In genomic region chr11:115645631-115646271, GRCh38 we compare ENCODE assay signal across 15 cellular contexts.
DNase-seq lines count a peak whose midpoint lies in the region; ATAC-seq, FAIRE-seq and TF ChIP-seq lines count a peak whose summit lies in the region.
"Had no signal": no experiment of that assay in that cellular context is flagged by ENCODE, and none has a peak within 500 bp of the region (broad histone marks: within the 10 kb centered on the region; RNA-seq: fewer than 3 reads in every experiment).

No MANE protein-coding gene starts in this region.

- no peaks in the 10 kb centered on the region for H3K79me1 ChIP-seq in H1 (ENCODE audit: low read depth, low read length)

- no peak overlapping the region for H2AK5ac ChIP-seq in H1 (ENCODE audit: low read depth, low read length)

- H3K4me3 ChIP-seq in SK-N-SH (ENCODE audit: low read depth in 2 of 2, low read length in 1 of 2) (no peak overlapping the region), H1 (ENCODE audit: extremely low read depth in 1 of 4, insufficient read depth in 2 of 4, low read depth in 3 of 4, low read length in 4 of 4) (peak overlapping the region in 2 of 4 experiments; percentile 8 to 24; a peak in 3 of 8 replicates), testis (peak overlapping the region; percentile 24 to 25), esophagus squamous epithelium (no peak overlapping the region)
- H3K4me3 ChIP-seq: body of pancreas, gastroesophageal sphincter, psoas muscle had no signal

- H4K5ac ChIP-seq in H1 (ENCODE audit: insufficient read length, low read depth, low read length): no peak overlapping the region

- H2AFZ ChIP-seq in SK-N-SH (ENCODE audit: low read depth): no peak overlapping the region
- peak overlapping the region; percentile 97 for H2AFZ ChIP-seq in H1 (ENCODE audit: low read length)

- no peaks in the 10 kb centered on the region for H3K79me2 ChIP-seq in SK-N-SH (ENCODE audit: insufficient read depth)
- no peaks in the 10 kb centered on the region for H3K79me2 ChIP-seq in H1 (ENCODE audit: control insufficient read depth in 1 of 2, insufficient read depth in 2 of 2, low read length in 2 of 2)

- peak overlapping the region; percentile 8; the same call in 1 of the 2 replicates for H2BK15ac ChIP-seq in H1 (ENCODE audit: low read length)

- no peak overlapping the region for H4K91ac ChIP-seq in H1 (replicated peaks; ENCODE audit: insufficient read length, low read length)

- TF ChIP-seq POLR2A in H1 (IDR thresholded peaks at IDR 0.05; ENCODE audit: control extremely low read depth in 1 of 2, low read depth in 2 of 2, low read length in 2 of 2): no peak
- no peak for TF ChIP-seq POLR2A in testis (IDR thresholded peaks at IDR 0.05)
- no peak for TF ChIP-seq POLR2A in esophagus squamous epithelium (IDR thresholded peaks at IDR 0.05)

- intact Hi-C loops in testis (cut with DNase I; ENCODE audit: low total_unique reads) (no loop called here), esophagus squamous epithelium (cut with DNase I) (no loop called here)

- POLR2A ChIA-PET in SK-N-SH (lab: Yijun Ruan, JAX): no interaction called here
- POLR2A ChIA-PET in H1 (lab: Charles Lee; ENCODE audit: partially characterized antibody): interaction anchor here (1.2 kb wide), 1 partner anchor 140 kb away, joined by 4 read pairs; no protein-coding TSS in a partner anchor

- no peak overlapping the region for H3K23ac ChIP-seq in H1 (ENCODE audit: insufficient read length)

- H3K4me2 ChIP-seq in SK-N-SH (no peak overlapping the region), H1 (ENCODE audit: insufficient read depth in 1 of 2, low read depth in 2 of 2, low read length in 2 of 2) (peak overlapping the region; percentile 50 to 76)

- H3K4ac ChIP-seq in H1 (replicated peaks; ENCODE audit: insufficient read length, low read depth, low read length): no peak overlapping the region

- no peak overlapping the region for H3K56ac ChIP-seq in H1 (replicated peaks; ENCODE audit: insufficient read length, low read depth, low read length)

- H3F3A ChIP-seq in SK-N-SH (replicated peaks; ENCODE audit: insufficient read depth): no peaks in the 10 kb centered on the region

- H3K27ac ChIP-seq in SK-N-SH (ENCODE audit: low read depth in 2 of 2, low read length in 1 of 2) (no peak overlapping the region), H1 (ENCODE audit: low read depth, low read length) (no peak overlapping the region), layer of hippocampus (ENCODE audit: low read depth, low read length) (peak overlapping the region; percentile 50), testis (peak overlapping the region in 1 of 2 donors; percentile 3), esophagus squamous epithelium (no peak overlapping the region)
- H3K27ac ChIP-seq: body of pancreas, gastroesophageal sphincter, psoas muscle had no signal

- no peaks in the 10 kb centered on the region for H4K20me1 ChIP-seq in SK-N-SH (ENCODE audit: insufficient read depth)
- H4K20me1 ChIP-seq in H1 (replicated peaks in 1 of 2; ENCODE audit: control insufficient read depth in 1 of 2, insufficient read depth in 2 of 2, low read length in 2 of 2): no peaks in the 10 kb centered on the region

- H3K36me3 ChIP-seq in SK-N-SH (replicated peaks in 1 of 2; ENCODE audit: control insufficient read depth in 1 of 2, insufficient read depth in 2 of 2, low read length in 1 of 2): no peaks in the 10 kb centered on the region
- H3K36me3 ChIP-seq in H1 (ENCODE audit: control insufficient read depth in 2 of 4, insufficient read depth in 4 of 4, low read length in 3 of 4): no peaks in the 10 kb centered on the region
- no peaks in the 10 kb centered on the region for H3K36me3 ChIP-seq in testis (ENCODE audit: low read depth, missing control alignments)
- H3K36me3 ChIP-seq in esophagus squamous epithelium: no peaks in the 10 kb centered on the region
- H3K36me3 ChIP-seq: gastroesophageal sphincter had no signal

- H3K9me3 ChIP-seq in SK-N-SH (no peaks in the 10 kb centered on the region), H1 (ENCODE audit: insufficient read depth in 2 of 2, low read depth in 1 of 2, low read length in 1 of 2) (no peaks in the 10 kb centered on the region), testis (no peaks in the 10 kb centered on the region), esophagus squamous epithelium (no peaks in the 10 kb centered on the region)
- H3K9me3 ChIP-seq: body of pancreas, gastroesophageal sphincter, psoas muscle had no signal

- FAIRE-seq in H1 (lab: Jason Lieb, UNC): peak; percentile 63
- FAIRE-seq: RCC 7860 had no signal

- H3K9ac ChIP-seq in SK-N-SH (no peak overlapping the region), H1 (replicated peaks in 1 of 4; ENCODE audit: extremely low read depth in 1 of 4, low read depth in 3 of 4, low read length in 3 of 4) (no peak overlapping the region)

- WGBS in SK-N-SH (ENCODE audit: low lambda C conversion rate): 82% methylated on average over 22 of the region's 26 CpGs
- 65% methylated on average over 25 of the region's 26 CpGs; no CpG with 5 or more reads in 1 of the 2 experiments for WGBS in H1 (ENCODE audit: extremely low coverage in 1 of 2, insufficient coverage in 1 of 2, insufficient read length in 1 of 2, insufficient replicate concordance in 2 of 2, low coverage in 1 of 2, low lambda C conversion rate in 2 of 2, missing lambda C conversion rate in 1 of 2), 2 experiments
- 11 to 15% methylated on average over 24 to 26 of the region's 26 CpGs for WGBS in testis, 2 donors
- 65 to 84% methylated on average over 3 to 13 of the region's 26 CpGs for WGBS in esophagus squamous epithelium, 2 donors

- H3K27me3 ChIP-seq in SK-N-SH (ENCODE audit: insufficient read depth): no peaks in the 10 kb centered on the region; the same call in 1 of the 2 replicates
- H3K27me3 ChIP-seq in H1 (replicated peaks in 1 of 4; ENCODE audit: control insufficient read depth in 3 of 4, extremely low read depth in 1 of 4, insufficient read depth in 3 of 4, low read length in 3 of 4): no peaks in the 10 kb centered on the region; a peak in 1 of 7 replicates
- H3K27me3 ChIP-seq in layer of hippocampus (ENCODE audit: control insufficient read depth, insufficient read depth, low read length): peaks cover 2% of the 10 kb centered on the region
- no peaks in the 10 kb centered on the region for H3K27me3 ChIP-seq in testis
- H3K27me3 ChIP-seq in esophagus squamous epithelium: peaks cover 0 to 55% (median 0%) of the 10 kb centered on the region in 4 donors
- H3K27me3 ChIP-seq: body of pancreas had no signal

- CTCF ChIA-PET in SK-N-SH (lab: Yijun Ruan, JAX): no interaction called here
- CTCF ChIA-PET in H1 (lab: Charles Lee; ENCODE audit: partially characterized antibody): interaction anchor here (0.6 to 1.8 kb wide), 9 partner anchors 15 to 321 kb away, joined by 3 to 4 read pairs (median 3); no protein-coding TSS in a partner anchor

- no peak for ATAC-seq in SK-N-SH treated with all-trans-retinoic acid at 6 μM for 48 hours
- no peak for ATAC-seq in GM21717 (IDR thresholded peaks at IDR 0.05; ENCODE audit: unreplicated experiment)
- ATAC-seq: body of pancreas, gastroesophageal sphincter, psoas muscle, T-helper 17 cell had no signal

- TF ChIP-seq RAD21 in SK-N-SH (IDR thresholded peaks at IDR 0.05; ENCODE audit: low read length) (no peak), H1 (IDR thresholded peaks at IDR 0.05 in 1 of 2, conservative IDR thresholded peaks at IDR 0.05 in 1 of 2; ENCODE audit: low read depth in 2 of 2, low read length in 2 of 2) (peak; percentile 20 to 38; a peak in 3 of 4 replicates)

- H2BK120ac ChIP-seq in H1 (replicated peaks; ENCODE audit: low read depth, low read length): no peak overlapping the region

- H3K18ac ChIP-seq in H1 (ENCODE audit: extremely low read depth, low read length): peak overlapping the region; percentile 51; the same call in 1 of the 2 replicates

- H3K9me2 ChIP-seq in SK-N-SH: no peaks in the 10 kb centered on the region

- TF ChIP-seq EP300 in SK-N-SH (IDR thresholded peaks at IDR 0.05; ENCODE audit: borderline replicate concordance in 1 of 2, low read depth in 1 of 2, low read length in 1 of 2) (no peak), H1 (IDR thresholded peaks at IDR 0.05; ENCODE audit: borderline replicate concordance in 1 of 2, low read depth in 2 of 2, low read length in 2 of 2) (no peak)

- H2BK20ac ChIP-seq in H1 (ENCODE audit: low read length): no peak overlapping the region

- no peak overlapping the region for H2BK12ac ChIP-seq in H1 (ENCODE audit: low read depth, low read length)

- peak; percentile 44 for DNase-seq in SK-N-SH
- peak in 1 of 2 experiments; percentile 94 for DNase-seq in H1 (ENCODE audit: low read depth in 1 of 2, low spot score in 2 of 2)
- peak; percentile 91 for DNase-seq in testis
- no peak for DNase-seq in esophagus squamous epithelium (lab: John Stamatoyannopoulos, UW)
- DNase-seq in SHP77 (lab: John Stamatoyannopoulos, UW): no peak
- DNase-seq: activated CD4-positive, alpha-beta T cell treated with anti-CD3 and anti-CD28 coated beads for 48 hours; psoas muscle; stimulated activated CD4-positive, alpha-beta T cell treated with anti-CD3 and anti-CD28 coated beads, Interleukin-1b, Interleukin-23, amount 100 ng/mL, for 48 hours; T-helper 17 cell had no signal

- H3K23me2 ChIP-seq in H1 (ENCODE audit: low read depth, low read length): peaks cover 4% of the 10 kb centered on the region

- H3K4me1 ChIP-seq in SK-N-SH (ENCODE audit: control insufficient read depth in 1 of 2, insufficient read depth in 2 of 2, low read depth in 1 of 2, low read length in 1 of 2): peaks cover 0 to 25% of the 10 kb centered on the region in 2 experiments; a peak in 1 of 4 replicates
- H3K4me1 ChIP-seq in H1 (replicated peaks in 1 of 4; ENCODE audit: control insufficient read depth in 3 of 4, insufficient read depth in 4 of 4, low read length in 3 of 4): peaks cover 2 to 9% (median 4%) of the 10 kb centered on the region in 4 experiments; a peak in 4 of 7 replicates
- H3K4me1 ChIP-seq in testis: no peaks in the 10 kb centered on the region
- no peaks in the 10 kb centered on the region for H3K4me1 ChIP-seq in esophagus squamous epithelium
- H3K4me1 ChIP-seq: body of pancreas, gastroesophageal sphincter, psoas muscle had no signal

- no peak overlapping the region for H4K8ac ChIP-seq in H1 (ENCODE audit: extremely low read depth, insufficient read depth, low read length)

- H3K14ac ChIP-seq in H1 (ENCODE audit: insufficient read length): no peak overlapping the region

- H2BK5ac ChIP-seq in H1 (ENCODE audit: low read depth, low read length): no peak overlapping the region; the same call in 1 of the 2 replicates

- TF ChIP-seq CTCF in SK-N-SH (IDR thresholded peaks at IDR 0.05) (no peak), H1 (IDR thresholded peaks at IDR 0.05; ENCODE audit: control extremely low read depth in 1 of 3, insufficient read depth in 1 of 3, low read depth in 1 of 3, low read length in 3 of 3) (no peak), testis (IDR thresholded peaks at IDR 0.05) (no peak), esophagus squamous epithelium (IDR thresholded peaks at IDR 0.05) (no peak)

TF ChIP-seq in SK-N-SH, 30 proteins besides CTCF, POLR2A, EP300 and RAD21 (continues in another document):
- no peak for TF ChIP-seq EZH2phosphoT487 (IDR thresholded peaks at IDR 0.05; ENCODE audit: borderline replicate concordance, low read depth)

TF ChIP-seq in SK-N-SH treated with all-trans-retinoic acid at 6 μM for 48 hours, 23 proteins besides CTCF, POLR2A, EP300 and RAD21 (continues in another document):
- no peak for TF ChIP-seq ZNF8 (CRISPR knock-in tag; IDR thresholded peaks at IDR 0.05)

TF ChIP-seq in H1, 55 proteins besides CTCF, POLR2A, EP300 and RAD21 (continues in another document):
- TF ChIP-seq SIX5 (IDR thresholded peaks at IDR 0.05; ENCODE audit: low read depth, low read length) (no peak), POU5F1 (IDR thresholded peaks at IDR 0.05; ENCODE audit: low read depth, low read length) (no peak)

Comparison
In these comparisons a context has a peak if more than half of its experiments do, and no peak if none do; other contexts are left out.
1. DNase-seq: peak in SK-N-SH (single experiment) and testis (single experiment); none in esophagus squamous epithelium (single experiment) and SHP77 (0 of 2).
2. H3K4me3 ChIP-seq: peak in testis (2 of 2); none in SK-N-SH (0 of 2) and esophagus squamous epithelium (0 of 4).
3. Of the 17 proteins assayed by ChIP-seq in both H1 and SK-N-SH: peak only in H1: RAD21; only in SK-N-SH: none; in both: none; in neither: 16.